ENCODE assay signal across 13 cellular contexts in genomic region chr12:12839886-12840285, GRCh38. TPM values are rescaled to one million over a fixed set of nuclear protein-coding genes. Genes with fewer than 3 reads are reported as not detected.
A peak's percentile ranks its signal among the peaks of the same experiment; 100 is the strongest.
DNase-seq lines count a peak whose midpoint lies in the region; ATAC-seq and TF ChIP-seq lines count a peak whose summit lies in the region.
"Had no signal": no experiment of that assay in that cellular context is flagged by ENCODE, and none has a peak within 500 bp of the region (broad histone marks: within the 10 kb centered on the region; RNA-seq: fewer than 3 reads in every experiment).

No MANE protein-coding gene starts in this region.

- H2AFZ ChIP-seq in SK-N-SH (ENCODE audit: low read depth): no peak overlapping the region

- peaks cover 37% of the 10 kb centered on the region for H3F3A ChIP-seq in SK-N-SH (replicated peaks; ENCODE audit: insufficient read depth)

- H3K27me3 Mint-ChIP-seq in activated naive CD4-positive, alpha-beta T cell treated with anti-CD3 and anti-CD28 coated beads, Interleukin-2, amount 10 ng/mL, durations not matched to agents 7 days and 5 days: no peaks in the 10 kb centered on the region
- H3K27me3 Mint-ChIP-seq: activated CD8-positive, alpha-beta T cell treated with anti-CD3 and anti-CD28 coated beads for 36 hours; effector memory CD8-positive, alpha-beta T cell had no signal

- no peak for TF ChIP-seq CTCF in SK-N-SH (IDR thresholded peaks at IDR 0.05)
- no peak for TF ChIP-seq CTCF in foreskin keratinocyte (conservative IDR thresholded peaks at IDR 0.05)
- no peak for TF ChIP-seq CTCF in tibial artery (IDR thresholded peaks at IDR 0.05)

- H3K27ac ChIP-seq in SK-N-SH (ENCODE audit: low read depth in 2 of 2, low read length in 1 of 2): peak overlapping the region; percentile 4 to 76; a peak in 3 of 4 replicates
- no peak overlapping the region for H3K27ac ChIP-seq in foreskin keratinocyte
- H3K27ac ChIP-seq in tibial artery: no peak overlapping the region
- H3K27ac ChIP-seq: BLaER1, HL-60 had no signal

- H3K9me3 Mint-ChIP-seq in activated naive CD4-positive, alpha-beta T cell treated with anti-CD3 and anti-CD28 coated beads, Interleukin-2, amount 10 ng/mL, durations not matched to agents 7 days and 5 days: no peaks in the 10 kb centered on the region
- H3K9me3 Mint-ChIP-seq: activated CD8-positive, alpha-beta T cell treated with anti-CD3 and anti-CD28 coated beads for 36 hours; effector memory CD8-positive, alpha-beta T cell; natural killer cell had no signal

- H3K36me3 Mint-ChIP-seq in activated naive CD4-positive, alpha-beta T cell treated with anti-CD3 and anti-CD28 coated beads, Interleukin-2, amount 10 ng/mL, durations not matched to agents 7 days and 5 days: peaks cover 6% of the 10 kb centered on the region
- H3K36me3 Mint-ChIP-seq: natural killer cell had no signal

- no peak overlapping the region for H3K4me3 Mint-ChIP-seq in activated naive CD4-positive, alpha-beta T cell treated with anti-CD3 and anti-CD28 coated beads, Interleukin-2, amount 10 ng/mL, durations not matched to agents 7 days and 5 days
- H3K4me3 Mint-ChIP-seq: activated CD8-positive, alpha-beta T cell treated with anti-CD3 and anti-CD28 coated beads for 36 hours; effector memory CD8-positive, alpha-beta T cell; natural killer cell had no signal

- CTCF ChIA-PET in activated naive CD4-positive, alpha-beta T cell treated with anti-CD3 and anti-CD28 coated beads, Interleukin-2, amount 10 ng/mL, durations not matched to agents 7 days and 5 days (lab: Charles Lee): interaction anchor here (0.7 kb wide), 1 partner anchor 77 kb away, joined by 3 read pairs; no protein-coding TSS in a partner anchor
- CTCF ChIA-PET in SK-N-SH (lab: Yijun Ruan, JAX): no interaction called here

- no peak for TF ChIP-seq RAD21 in SK-N-SH (IDR thresholded peaks at IDR 0.05; ENCODE audit: low read length)

- H3K9me3 ChIP-seq in SK-N-SH (no peaks in the 10 kb centered on the region), tibial artery (no peaks in the 10 kb centered on the region)
- H3K9me3 ChIP-seq: BLaER1 had no signal

- no peak overlapping the region for H3K4me3 ChIP-seq in SK-N-SH (ENCODE audit: low read depth in 2 of 2, low read length in 1 of 2)
- no peak overlapping the region for H3K4me3 ChIP-seq in tibial artery
- H3K4me3 ChIP-seq: BLaER1 had no signal

- DNase-seq in activated naive CD4-positive, alpha-beta T cell treated with anti-CD3 and anti-CD28 coated beads, Interleukin-2, amount 10 ng/mL, durations not matched to agents 7 days and 5 days: no peak
- DNase-seq in activated naive CD4-positive, alpha-beta T cell treated with anti-CD3 and anti-CD28 coated beads, Interleukin-2, amount 50 U/mL, for 16 hours: no peak
- DNase-seq in SK-N-SH: no peak
- peak; percentile 41 to 75 for DNase-seq in foreskin keratinocyte
- DNase-seq in tibial artery: peak; percentile 57 to 73
- DNase-seq in NCI-H748 treated with DMSO at 0.1 percent for 48 hours (lab: John Stamatoyannopoulos, UW): no peak
- no peak for DNase-seq in cerebellum (ENCODE audit: low spot score)
- DNase-seq: activated CD8-positive, alpha-beta T cell treated with anti-CD3 and anti-CD28 coated beads for 36 hours; effector memory CD8-positive, alpha-beta T cell; natural killer cell had no signal

- peak in 1 of 2 experiments; percentile 86; a peak in 1 of 4 replicates for TF ChIP-seq EP300 in SK-N-SH (IDR thresholded peaks at IDR 0.05; ENCODE audit: borderline replicate concordance in 1 of 2, low read depth in 1 of 2, low read length in 1 of 2)

- H3K4me1 Mint-ChIP-seq in activated naive CD4-positive, alpha-beta T cell treated with anti-CD3 and anti-CD28 coated beads, Interleukin-2, amount 10 ng/mL, durations not matched to agents 7 days and 5 days: peaks cover 38% of the 10 kb centered on the region

- ATAC-seq in foreskin keratinocyte: peak; percentile 6
- no peak for ATAC-seq in GM21381 (IDR thresholded peaks at IDR 0.05; ENCODE audit: unreplicated experiment)
- ATAC-seq: activated CD8-positive, alpha-beta T cell treated with anti-CD3 and anti-CD28 coated beads for 36 hours; effector memory CD8-positive, alpha-beta T cell; natural killer cell had no signal

- H3K27me3 ChIP-seq in SK-N-SH (ENCODE audit: insufficient read depth): no peaks in the 10 kb centered on the region
- no peaks in the 10 kb centered on the region for H3K27me3 ChIP-seq in foreskin keratinocyte
- H3K27me3 ChIP-seq in tibial artery: no peaks in the 10 kb centered on the region
- H3K27me3 ChIP-seq: BLaER1 had no signal

- H3K4me2 ChIP-seq in SK-N-SH: no peak overlapping the region; the same call in 1 of the 2 replicates
- H3K4me2 ChIP-seq: BLaER1 had no signal

- H3K36me3 ChIP-seq in SK-N-SH (replicated peaks in 1 of 2; ENCODE audit: control insufficient read depth in 1 of 2, insufficient read depth in 2 of 2, low read length in 1 of 2) (no peaks in the 10 kb centered on the region), tibial artery (no peaks in the 10 kb centered on the region)

- POLR2A ChIA-PET in SK-N-SH (lab: Yijun Ruan, JAX): no interaction called here

- H3K9me2 ChIP-seq in SK-N-SH: no peaks in the 10 kb centered on the region

- intact Hi-C loops in tibial artery (cut with DNase I; ENCODE audit: low total_unique reads): loop anchor here (10.0 kb wide), 2 partner anchors 45 to 375 kb away; no protein-coding TSS in a partner anchor

- H3K27ac Mint-ChIP-seq in activated naive CD4-positive, alpha-beta T cell treated with anti-CD3 and anti-CD28 coated beads, Interleukin-2, amount 10 ng/mL, durations not matched to agents 7 days and 5 days: peak overlapping the region; percentile 7
- H3K27ac Mint-ChIP-seq: activated CD8-positive, alpha-beta T cell treated with anti-CD3 and anti-CD28 coated beads for 36 hours; effector memory CD8-positive, alpha-beta T cell; natural killer cell had no signal

- no peaks in the 10 kb centered on the region for H3K79me2 ChIP-seq in SK-N-SH (ENCODE audit: insufficient read depth)

- H3K4me1 ChIP-seq in SK-N-SH (ENCODE audit: control insufficient read depth in 1 of 2, insufficient read depth in 2 of 2, low read depth in 1 of 2, low read length in 1 of 2) (peaks cover 0 to 36% of the 10 kb centered on the region in 2 experiments; a peak in 3 of 4 replicates), foreskin keratinocyte (peaks cover 45% of the 10 kb centered on the region), tibial artery (peaks cover 0 to 10% (median 0%) of the 10 kb centered on the region in 4 donors)

- 21% methylated on average over 5 of the region's 5 CpGs for WGBS in SK-N-SH (ENCODE audit: low lambda C conversion rate)

- H4K20me1 ChIP-seq in SK-N-SH (ENCODE audit: insufficient read depth): no peaks in the 10 kb centered on the region
- H4K20me1 ChIP-seq: BLaER1 had no signal

- 0 out of 2 replicates have a peak overlapping the region, but pooled peaks have one; percentile 8 for H3K9ac ChIP-seq in SK-N-SH
- H3K9ac ChIP-seq: BLaER1 had no signal

TF ChIP-seq in SK-N-SH, 30 proteins besides CTCF, POLR2A, EP300 and RAD21 (continues in another document):
- TF ChIP-seq RXRA (IDR thresholded peaks at IDR 0.05; ENCODE audit: borderline replicate concordance, low read depth) (peak; percentile 69; the same call in 1 of the 2 replicates), MEF2A (IDR thresholded peaks at IDR 0.05; ENCODE audit: borderline replicate concordance, low read depth) (no peak; the same call in 1 of the 2 replicates), FOXM1 (IDR thresholded peaks at IDR 0.05; ENCODE audit: low read depth) (0 out of 2 replicates have a peak, but pooled peaks have one; percentile 55), REST (IDR thresholded peaks at IDR 0.05; ENCODE audit: low read depth, low read length) (no peak), POLR2AphosphoS5 (IDR thresholded peaks at IDR 0.05; ENCODE audit: low read depth, low read length) (peak; percentile 56; the same call in 1 of the 2 replicates)

RNA-seq across cellular contexts. Expression of gene DDX47, which starts 26.7 kb away (rescaled TPM):
- polyA plus RNA-seq in SK-N-SH (2012; rRNA removed) (68.4 and 90.9 TPM in 2 replicates), foreskin keratinocyte (47.4 and 59.5 TPM in 2 replicates)
- 85.1 and 94.5 TPM in 2 replicates for polyA plus RNA-seq in SK-N-SH (2012; cell fraction: cytosol; rRNA removed)
- polyA plus RNA-seq in SK-N-SH (2012; cell fraction: nucleus; rRNA removed): 82.2 and 158 TPM in 2 replicates
- total RNA-seq in foreskin keratinocyte (65.7 and 73.9 TPM in 2 replicates), cerebellum (47.8 TPM)

RNA-seq across cellular contexts. Expression of gene GPRC5A, which starts 51.5 kb away (rescaled TPM):
- polyA plus RNA-seq in SK-N-SH (2012; rRNA removed) (12.7 and 16.1 TPM in 2 replicates), foreskin keratinocyte (6.2 and 7.2 TPM in 2 replicates)
- polyA plus RNA-seq in SK-N-SH (2012; cell fraction: cytosol; rRNA removed): 8.0 and 9.6 TPM in 2 replicates
- polyA plus RNA-seq in SK-N-SH (2012; cell fraction: nucleus; rRNA removed): 8.2 and 12.0 TPM in 2 replicates
- total RNA-seq in foreskin keratinocyte (9.3 and 14.2 TPM in 2 replicates), cerebellum (0.36 TPM)

RNA-seq across cellular contexts. Expression of gene APOLD1, which starts 54.4 kb away (rescaled TPM):
- polyA plus RNA-seq in SK-N-SH (2012; rRNA removed) (1.6 and 1.7 TPM in 2 replicates), foreskin keratinocyte (0.13 and 0.26 TPM in 2 replicates)
- polyA plus RNA-seq in SK-N-SH (2012; cell fraction: cytosol; rRNA removed): 1.4 TPM in 2 replicates
- 3.5 and 4.8 TPM in 2 replicates for polyA plus RNA-seq in SK-N-SH (2012; cell fraction: nucleus; rRNA removed)
- total RNA-seq in foreskin keratinocyte (0.61 and 0.63 TPM in 2 replicates), cerebellum (30.2 TPM)

Comparison
In these comparisons a context has a peak if more than half of its experiments do, and no peak if none do; other contexts are left out.
1. DNase-seq: peak in foreskin keratinocyte (2 of 2) and tibial artery (2 of 2); none in activated naive CD4-positive, alpha-beta T cell treated with anti-CD3 and anti-CD28 coated beads, Interleukin-2, amount 10 ng/mL, durations not matched to agents 7 days and 5 days (single experiment), activated naive CD4-positive, alpha-beta T cell treated with anti-CD3 and anti-CD28 coated beads, Interleukin-2, amount 50 U/mL, for 16 hours (single experiment), SK-N-SH (single experiment), NCI-H748 treated with DMSO at 0.1 percent for 48 hours (single experiment) and cerebellum (single experiment).
2. H3K27ac ChIP-seq: peak in SK-N-SH (2 of 2); none in foreskin keratinocyte (single experiment) and tibial artery (0 of 2).
3. RNA of gene APOLD1, which starts 54.4 kb away (total RNA-seq): 30.2 TPM in cerebellum (single experiment); 0.61 to 0.63 TPM in foreskin keratinocyte; every median in the first group is over 10 times any median in the second.